In the genomic region with DNA sequence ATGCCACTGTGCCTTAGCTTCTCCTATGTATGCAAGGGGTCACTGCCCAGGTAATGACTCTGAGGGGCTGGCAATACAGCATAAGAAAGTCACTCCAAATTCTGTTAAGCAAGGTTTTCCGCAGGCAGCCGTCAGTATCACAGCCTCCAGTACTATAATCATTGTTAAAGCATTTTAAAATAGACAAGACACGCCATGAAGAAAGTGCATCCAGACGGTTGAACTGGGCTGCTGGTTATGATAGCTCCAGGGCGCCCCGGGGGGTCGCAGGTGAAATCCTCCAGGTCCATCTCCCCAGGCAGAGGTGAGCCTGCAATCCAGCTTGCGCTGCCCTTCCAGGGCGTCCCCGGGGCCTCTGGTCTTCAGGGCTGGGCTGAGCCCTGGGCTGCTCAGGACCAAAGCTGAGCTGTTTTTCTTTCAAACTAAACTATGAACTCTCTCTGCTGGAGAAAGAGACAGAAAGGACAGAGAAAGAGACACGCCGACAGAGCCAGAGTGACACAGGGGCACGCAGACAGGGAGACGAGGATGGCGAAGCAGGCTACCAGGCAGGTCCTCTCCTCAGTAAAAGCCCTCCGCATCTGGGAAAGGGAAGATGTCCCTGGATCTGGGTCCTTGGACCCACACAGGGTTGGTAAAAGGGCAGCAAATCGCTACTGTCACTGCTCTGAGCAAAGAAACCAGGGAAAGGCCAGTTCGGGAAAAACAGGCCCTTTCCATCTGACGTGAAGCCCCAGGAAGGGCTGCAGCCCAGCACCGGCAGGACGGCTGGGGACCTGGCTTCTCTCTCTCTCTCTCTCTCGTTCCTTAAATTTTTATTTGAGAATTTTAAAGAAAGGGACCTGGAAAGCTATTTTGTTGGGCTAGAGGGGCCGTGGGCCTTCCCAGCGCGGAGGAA, we compare ENCODE assay signal across 16 cellular contexts. TPM values are rescaled to one million over a fixed set of nuclear protein-coding genes. Genes with fewer than 3 reads are reported as not detected.
DNase-seq lines count a peak whose midpoint lies in the region; ATAC-seq and TF ChIP-seq lines count a peak whose summit lies in the region.
"Had no signal": no experiment of that assay in that cellular context is flagged by ENCODE, and none has a peak within 500 bp of the region (broad histone marks: within the 10 kb centered on the region; RNA-seq: fewer than 3 reads in every experiment).

No MANE protein-coding gene starts in this region.

- peaks cover 19% of the 10 kb centered on the region for H3K27me3 Mint-ChIP-seq in glutamatergic neuron (ENCODE audit: unreplicated experiment)
- H3K27me3 Mint-ChIP-seq: memory B cell had no signal

- peaks cover 2% of the 10 kb centered on the region for H3K4me1 Mint-ChIP-seq in glutamatergic neuron (ENCODE audit: low read depth, unreplicated experiment)
- H3K4me1 Mint-ChIP-seq: memory B cell had no signal

- peaks cover 2% of the 10 kb centered on the region for H3K9me3 Mint-ChIP-seq in glutamatergic neuron (ENCODE audit: unreplicated experiment)
- H3K9me3 Mint-ChIP-seq: activated naive CD4-positive, alpha-beta T cell treated with anti-CD3 and anti-CD28 coated beads for 36 hours; memory B cell had no signal

- no peaks in the 10 kb centered on the region for H3K36me3 ChIP-seq in skeletal muscle satellite cell (ENCODE audit: insufficient read depth, low read length)
- H3K36me3 ChIP-seq: BLaER1, SJCRH30, thyroid gland had no signal

- H3K27ac ChIP-seq in RWPE1 (peak overlapping the region; percentile 27; the same call in 1 of the 2 replicates), foreskin keratinocyte (no peak overlapping the region)
- H3K27ac ChIP-seq: BLaER1, SJCRH30 had no signal

- no peak overlapping the region for H3K27ac Mint-ChIP-seq in glutamatergic neuron (ENCODE audit: unreplicated experiment)
- H3K27ac Mint-ChIP-seq: activated CD8-positive, alpha-beta T cell treated with anti-CD3 and anti-CD28 coated beads, Interleukin-2, amount 10 ng/mL, durations not matched to agents 7 days and 5 days; activated naive CD4-positive, alpha-beta T cell treated with anti-CD3 and anti-CD28 coated beads for 36 hours; memory B cell had no signal

- CTCF ChIA-PET in RWPE1 (lab: Yijun Ruan, JAX), result no interaction called here

- TF ChIP-seq CTCF in RWPE1 (conservative IDR thresholded peaks at IDR 0.05; ENCODE audit: low read depth), result no peak
- no peak for TF ChIP-seq CTCF in glutamatergic neuron (IDR thresholded peaks at IDR 0.05; ENCODE audit: partially characterized antibody, unreplicated experiment)
- TF ChIP-seq CTCF in foreskin keratinocyte (conservative IDR thresholded peaks at IDR 0.05), result no peak

- no peaks in the 10 kb centered on the region for H3K36me3 Mint-ChIP-seq in glutamatergic neuron (ENCODE audit: unreplicated experiment)
- H3K36me3 Mint-ChIP-seq: memory B cell had no signal

- no peak for ATAC-seq in foreskin keratinocyte
- ATAC-seq in GM18868 (IDR thresholded peaks at IDR 0.05; ENCODE audit: unreplicated experiment), result no peak
- ATAC-seq: activated CD8-positive, alpha-beta T cell treated with anti-CD3 and anti-CD28 coated beads, Interleukin-2, amount 10 ng/mL, durations not matched to agents 7 days and 5 days; GM12878 had no signal

- POLR2A ChIA-PET in RWPE1 (lab: Yijun Ruan, JAX; ENCODE audit: low non-redundant PET), result no interaction called here

- H3K9me3 ChIP-seq in skeletal muscle satellite cell (replicated peaks; ENCODE audit: low read length), result no peaks in the 10 kb centered on the region
- H3K9me3 ChIP-seq: SJCRH30, thyroid gland had no signal

- peak; percentile 40 for DNase-seq in ELR (ENCODE audit: low read depth)
- no peak for DNase-seq in RWPE1 (ENCODE audit: low spot score)
- no peak for DNase-seq in glutamatergic neuron
- DNase-seq in foreskin keratinocyte, result no peak
- no peak for DNase-seq in NCI-H1092 (lab: John Stamatoyannopoulos, UW)
- DNase-seq in NCI-H345 (lab: John Stamatoyannopoulos, UW), result no peak
- DNase-seq: activated CD8-positive, alpha-beta T cell treated with anti-CD3 and anti-CD28 coated beads, Interleukin-2, amount 10 ng/mL, durations not matched to agents 7 days and 5 days; activated naive CD4-positive, alpha-beta T cell treated with anti-CD3 and anti-CD28 coated beads for 36 hours; DND-41; SJCRH30; thyroid gland had no signal

- H3K9ac ChIP-seq in skeletal muscle satellite cell (ENCODE audit: low read depth, low read length), result peak overlapping the region; percentile 92
- H3K9ac ChIP-seq: BLaER1 had no signal

- peak overlapping the region; percentile 39 for H3K4me3 Mint-ChIP-seq in glutamatergic neuron (ENCODE audit: unreplicated experiment)
- H3K4me3 Mint-ChIP-seq: activated CD8-positive, alpha-beta T cell treated with anti-CD3 and anti-CD28 coated beads, Interleukin-2, amount 10 ng/mL, durations not matched to agents 7 days and 5 days; activated naive CD4-positive, alpha-beta T cell treated with anti-CD3 and anti-CD28 coated beads for 36 hours; memory B cell had no signal

- H3K4me3 ChIP-seq in skeletal muscle satellite cell (ENCODE audit: low read length), result no peak overlapping the region
- H3K4me3 ChIP-seq: GM12878, SJCRH30 had no signal

- peak overlapping the region; percentile 98 for H3K4me2 ChIP-seq in skeletal muscle satellite cell (ENCODE audit: low read length)

- H3K27me3 ChIP-seq in skeletal muscle satellite cell (ENCODE audit: control insufficient read depth, insufficient read depth, low read length), result peaks cover 3% of the 10 kb centered on the region
- H3K27me3 ChIP-seq in foreskin keratinocyte, result peaks cover 41% of the 10 kb centered on the region
- H3K27me3 ChIP-seq: SJCRH30 had no signal

- H3K4me1 ChIP-seq in skeletal muscle satellite cell (ENCODE audit: control insufficient read depth, insufficient read depth, low read length), result peaks cover 18% of the 10 kb centered on the region
- peaks cover 7% of the 10 kb centered on the region for H3K4me1 ChIP-seq in foreskin keratinocyte
- H3K4me1 ChIP-seq: SJCRH30 had no signal

RNA-seq across cellular contexts. Expression of a gene that starts 2.1 kb away (rescaled TPM):
- total RNA-seq in glutamatergic neuron (ENCODE audit: unreplicated experiment), result not detected
- total RNA-seq in skeletal muscle satellite cell (2012; rRNA removed), result 34.7 and 38.7 TPM in 2 replicates
- total RNA-seq in foreskin keratinocyte, result 24.1 and 27.8 TPM in 2 replicates
- polyA plus RNA-seq in foreskin keratinocyte, result 32.5 and 34.4 TPM in 2 replicates
- total RNA-seq: activated CD8-positive, alpha-beta T cell treated with anti-CD3 and anti-CD28 coated beads, Interleukin-2, amount 10 ng/mL, durations not matched to agents 7 days and 5 days; activated naive CD4-positive, alpha-beta T cell treated with anti-CD3 and anti-CD28 coated beads for 36 hours; GM12878; SJCRH30 had no signal
- polyA plus RNA-seq: GM12878 had no signal

Comparison
In these comparisons a context has a peak if more than half of its experiments do, and no peak if none do; other contexts are left out.
1. RNA of a gene that starts 2.1 kb away (total RNA-seq): 24.1 to 27.8 TPM in foreskin keratinocyte; not detected in glutamatergic neuron (single experiment); every median in the first group is over 10 times any median in the second.